ENCODE assay signal across 13 cellular contexts in genomic region chr5:80191397-80191796, GRCh38.
A peak's percentile ranks its signal among the peaks of the same experiment; 100 is the strongest.
DNase-seq lines count a peak whose midpoint lies in the region; ATAC-seq, FAIRE-seq and TF ChIP-seq lines count a peak whose summit lies in the region.
"Had no signal": no experiment of that assay in that cellular context is flagged by ENCODE, and none has a peak within 500 bp of the region (broad histone marks: within the 10 kb centered on the region; RNA-seq: fewer than 3 reads in every experiment).

No MANE protein-coding gene starts in this region.

- SMC1A ChIA-PET in GM12878 (lab: Charles Lee; ENCODE audit: uncharacterized antibody, unreplicated experiment) = interaction anchor here (0.9 to 2.4 kb wide), 4 partner anchors 9 to 66 kb away, joined by 4 to 14 read pairs (median 4); no protein-coding TSS in a partner anchor

- H3K36me3 ChIP-seq in GM12878 (ENCODE audit: control insufficient read depth in 2 of 2, insufficient read depth in 2 of 2, low read length in 1 of 2) = no peaks in the 10 kb centered on the region

- H2AFZ ChIP-seq in GM12878 (ENCODE audit: control insufficient read depth, low read depth, low read length) = no peak overlapping the region; the same call in 1 of the 2 replicates

- peak overlapping the region; percentile 83 for H3K4me3 Mint-ChIP-seq in stimulated activated naive CD8-positive, alpha-beta T cell treated with anti-CD3 and anti-CD28 coated beads, Interleukin-15, Interleukin-2, amounts not matched to agents 100 ng/mL and 50 ng/mL, for 24 hours
- peak overlapping the region; percentile 3 for H3K4me3 Mint-ChIP-seq in neural crest cell
- H3K4me3 Mint-ChIP-seq: CD14-positive monocyte had no signal

- TF ChIP-seq EP300 in GM12878 (IDR thresholded peaks at IDR 0.05; ENCODE audit: borderline replicate concordance in 1 of 2, control insufficient read depth in 1 of 2, low read depth in 2 of 2, low read length in 2 of 2) = no peak

- CTCF ChIA-PET in GM12878 (lab: Yijun Ruan, JAX) = interaction anchor here (1.8 kb wide), 1 partner anchor 64 kb away, joined by 9 read pairs; the partner anchor contains the start of gene SERINC5

- no peaks in the 10 kb centered on the region for H3K79me2 ChIP-seq in GM12878 (ENCODE audit: control insufficient read depth, insufficient read depth, low read length)

- H4K20me1 ChIP-seq in GM12878 (ENCODE audit: control insufficient read depth, insufficient read depth) = no peaks in the 10 kb centered on the region

- intact Hi-C loops in GM12878 (cut with micrococcal nuclease; ENCODE audit: unreplicated experiment) = no loop called here

- RAD21 ChIA-PET in GM12878 (lab: Charles Lee; ENCODE audit: unreplicated experiment) = interaction anchor here (1.4 kb wide), 1 partner anchor 56 kb away, joined by 4 read pairs; no protein-coding TSS in a partner anchor

- no peaks in the 10 kb centered on the region for H3K27me3 ChIP-seq in GM12878 (replicated peaks in 1 of 2; ENCODE audit: control insufficient read depth in 2 of 2, insufficient read depth in 2 of 2, low read length in 1 of 2)

- TF ChIP-seq CTCF in GM12878 (IDR thresholded peaks at IDR 0.05 in 2 of 3, conservative IDR thresholded peaks at IDR 0.05 in 1 of 3; ENCODE audit: control insufficient read depth in 2 of 3, extremely low read depth in 1 of 3, insufficient read depth in 1 of 3, low read depth in 3 of 3, low read length in 3 of 3) (no peak), neural crest cell (conservative IDR thresholded peaks at IDR 0.05) (no peak)

- H3K27ac Mint-ChIP-seq in stimulated activated naive CD8-positive, alpha-beta T cell treated with anti-CD3 and anti-CD28 coated beads, Interleukin-15, Interleukin-2, amounts not matched to agents 100 ng/mL and 50 ng/mL, for 24 hours = peak overlapping the region; percentile 93
- H3K27ac Mint-ChIP-seq in neural crest cell (ENCODE audit: unreplicated experiment) = no peak overlapping the region

- POLR2A ChIA-PET in GM12878 (lab: Charles Lee) = interaction anchor here (1.4 to 2.6 kb wide), 2 partner anchors 7 to 65 kb away, joined by 6 to 12 read pairs; partner anchors contain the start of gene SERINC5

- TF ChIP-seq POLR2A in GM12878 (IDR thresholded peaks at IDR 0.05; ENCODE audit: low read depth, low read length) = no peak

- no peak overlapping the region; the same call in 1 of the 2 replicates for H3K9ac ChIP-seq in GM12878 (ENCODE audit: control insufficient read depth, insufficient read depth, low read length)

- ATAC-seq in stimulated activated naive CD8-positive, alpha-beta T cell treated with anti-CD3 and anti-CD28 coated beads, Interleukin-15, Interleukin-2, amounts not matched to agents 100 U/mL and 50 U/mL, for 24 hours = no peak
- no peak for ATAC-seq in GM12878
- no peak for ATAC-seq in GM21423 (IDR thresholded peaks at IDR 0.05; ENCODE audit: unreplicated experiment)

- no peak for DNase-seq in stimulated activated naive CD8-positive, alpha-beta T cell treated with anti-CD3 and anti-CD28 coated beads, Interleukin-15, Interleukin-2, amounts not matched to agents 100 U/mL and 50 U/mL, for 24 hours
- DNase-seq in GM12878 (ENCODE audit: low read depth, low spot score) (no peak), neural crest cell (ENCODE audit: low read depth, low spot score) (no peak), EL (no peak), glomerular visceral epithelial cell (ENCODE audit: extremely low spot score) (no peak)
- no peak for DNase-seq in stimulated activated CD4-positive, alpha-beta T cell treated with anti-CD3 and anti-CD28 coated beads, Interleukin-15, amount 100 ng/mL, for 24 hours
- DNase-seq: NCI-H1092; stimulated activated CD4-positive, alpha-beta T cell treated with anti-CD3 and anti-CD28 coated beads, Interleukin-4, amount 100 ng/mL, for 1 hour; T1000 had no signal

- H3K36me3 Mint-ChIP-seq in stimulated activated naive CD8-positive, alpha-beta T cell treated with anti-CD3 and anti-CD28 coated beads, Interleukin-15, Interleukin-2, amounts not matched to agents 100 ng/mL and 50 ng/mL, for 24 hours (ENCODE audit: low read depth) = peaks cover 11% of the 10 kb centered on the region
- H3K36me3 Mint-ChIP-seq in neural crest cell (ENCODE audit: low read depth) = no peaks in the 10 kb centered on the region

- no TSS peak for BruUV-seq in GM12878 (replicated peaks; lab: Mats Ljungman, UMichigan)

- no peak for TF ChIP-seq RAD21 in GM12878 (IDR thresholded peaks at IDR 0.05; ENCODE audit: insufficient read depth, low read depth, low read length)

- WGBS in GM12878 (ENCODE audit: insufficient coverage, insufficient replicate concordance, low lambda C conversion rate, missing lambda C conversion rate) = 58% methylated on average over 4 of the region's 4 CpGs

- H3K9me3 Mint-ChIP-seq in stimulated activated naive CD8-positive, alpha-beta T cell treated with anti-CD3 and anti-CD28 coated beads, Interleukin-15, Interleukin-2, amounts not matched to agents 100 ng/mL and 50 ng/mL, for 24 hours = no peaks in the 10 kb centered on the region
- H3K9me3 Mint-ChIP-seq in neural crest cell = no peaks in the 10 kb centered on the region
- H3K9me3 Mint-ChIP-seq: CD14-positive monocyte had no signal

- in situ Hi-C loops in GM12878 (cut with MboI) = no loop called here

- no peak overlapping the region for H3K4me3 ChIP-seq in GM12878

- H3K4me1 ChIP-seq in GM12878 (ENCODE audit: control insufficient read depth, insufficient read depth, low read length) = peaks cover 18% of the 10 kb centered on the region; the same call in 1 of the 2 replicates

- H3K4me1 Mint-ChIP-seq in stimulated activated naive CD8-positive, alpha-beta T cell treated with anti-CD3 and anti-CD28 coated beads, Interleukin-15, Interleukin-2, amounts not matched to agents 100 ng/mL and 50 ng/mL, for 24 hours (ENCODE audit: low read depth) = peaks cover 90% of the 10 kb centered on the region
- peaks cover 64% of the 10 kb centered on the region for H3K4me1 Mint-ChIP-seq in neural crest cell

- H3K9me3 ChIP-seq in GM12878 (replicated peaks; ENCODE audit: control insufficient read depth, insufficient read depth, low read length) = no peaks in the 10 kb centered on the region

- peak overlapping the region; percentile 17; the same call in 1 of the 2 replicates for H3K27ac ChIP-seq in GM12878 (ENCODE audit: control insufficient read depth, insufficient read depth)

- no peak for FAIRE-seq in GM12878 (lab: Jason Lieb, UNC)
- FAIRE-seq: endothelial cell of umbilical vein had no signal

- no peaks in the 10 kb centered on the region for H3K27me3 Mint-ChIP-seq in stimulated activated naive CD8-positive, alpha-beta T cell treated with anti-CD3 and anti-CD28 coated beads, Interleukin-15, Interleukin-2, amounts not matched to agents 100 ng/mL and 50 ng/mL, for 24 hours
- H3K27me3 Mint-ChIP-seq in neural crest cell (ENCODE audit: low read depth) = peaks cover 12% of the 10 kb centered on the region

- peak overlapping the region; percentile 54 for H3K4me2 ChIP-seq in GM12878 (ENCODE audit: control insufficient read depth, insufficient read depth)

TF ChIP-seq in GM12878, 131 proteins besides CTCF, POLR2A, EP300 and RAD21 (continues in another document):
- TF ChIP-seq, protein P1, sequence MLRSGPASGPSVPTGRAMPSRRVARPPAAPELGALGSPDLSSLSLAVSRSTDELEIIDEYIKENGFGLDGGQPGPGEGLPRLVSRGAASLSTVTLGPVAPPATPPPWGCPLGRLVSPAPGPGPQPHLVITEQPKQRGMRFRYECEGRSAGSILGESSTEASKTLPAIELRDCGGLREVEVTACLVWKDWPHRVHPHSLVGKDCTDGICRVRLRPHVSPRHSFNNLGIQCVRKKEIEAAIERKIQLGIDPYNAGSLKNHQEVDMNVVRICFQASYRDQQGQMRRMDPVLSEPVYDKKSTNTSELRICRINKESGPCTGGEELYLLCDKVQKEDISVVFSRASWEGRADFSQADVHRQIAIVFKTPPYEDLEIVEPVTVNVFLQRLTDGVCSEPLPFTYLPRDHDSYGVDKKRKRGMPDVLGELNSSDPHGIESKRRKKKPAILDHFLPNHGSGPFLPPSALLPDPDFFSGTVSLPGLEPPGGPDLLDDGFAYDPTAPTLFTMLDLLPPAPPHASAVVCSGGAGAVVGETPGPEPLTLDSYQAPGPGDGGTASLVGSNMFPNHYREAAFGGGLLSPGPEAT (IDR thresholded peaks at IDR 0.05; ENCODE audit: low read depth) = no peak
- TF ChIP-seq ATF7 (IDR thresholded peaks at IDR 0.05; ENCODE audit: low read depth) (no peak), NRF1 (conservative IDR thresholded peaks at IDR 0.05; ENCODE audit: low read depth, low read length) (no peak), GATAD2B (conservative IDR thresholded peaks at IDR 0.05; ENCODE audit: low read depth) (no peak), CHD1 (IDR thresholded peaks at IDR 0.05; ENCODE audit: low read depth, low read length) (no peak), NFIC (IDR thresholded peaks at IDR 0.05; ENCODE audit: low read depth, low read length) (no peak), ZZZ3 (IDR thresholded peaks at IDR 0.05; ENCODE audit: control insufficient read depth, insufficient read length, low read depth) (no peak), RBBP5 (conservative IDR thresholded peaks at IDR 0.05) (no peak), TCF7 (IDR thresholded peaks at IDR 0.05; ENCODE audit: borderline replicate concordance) (no peak)
- TF ChIP-seq, protein P2, sequence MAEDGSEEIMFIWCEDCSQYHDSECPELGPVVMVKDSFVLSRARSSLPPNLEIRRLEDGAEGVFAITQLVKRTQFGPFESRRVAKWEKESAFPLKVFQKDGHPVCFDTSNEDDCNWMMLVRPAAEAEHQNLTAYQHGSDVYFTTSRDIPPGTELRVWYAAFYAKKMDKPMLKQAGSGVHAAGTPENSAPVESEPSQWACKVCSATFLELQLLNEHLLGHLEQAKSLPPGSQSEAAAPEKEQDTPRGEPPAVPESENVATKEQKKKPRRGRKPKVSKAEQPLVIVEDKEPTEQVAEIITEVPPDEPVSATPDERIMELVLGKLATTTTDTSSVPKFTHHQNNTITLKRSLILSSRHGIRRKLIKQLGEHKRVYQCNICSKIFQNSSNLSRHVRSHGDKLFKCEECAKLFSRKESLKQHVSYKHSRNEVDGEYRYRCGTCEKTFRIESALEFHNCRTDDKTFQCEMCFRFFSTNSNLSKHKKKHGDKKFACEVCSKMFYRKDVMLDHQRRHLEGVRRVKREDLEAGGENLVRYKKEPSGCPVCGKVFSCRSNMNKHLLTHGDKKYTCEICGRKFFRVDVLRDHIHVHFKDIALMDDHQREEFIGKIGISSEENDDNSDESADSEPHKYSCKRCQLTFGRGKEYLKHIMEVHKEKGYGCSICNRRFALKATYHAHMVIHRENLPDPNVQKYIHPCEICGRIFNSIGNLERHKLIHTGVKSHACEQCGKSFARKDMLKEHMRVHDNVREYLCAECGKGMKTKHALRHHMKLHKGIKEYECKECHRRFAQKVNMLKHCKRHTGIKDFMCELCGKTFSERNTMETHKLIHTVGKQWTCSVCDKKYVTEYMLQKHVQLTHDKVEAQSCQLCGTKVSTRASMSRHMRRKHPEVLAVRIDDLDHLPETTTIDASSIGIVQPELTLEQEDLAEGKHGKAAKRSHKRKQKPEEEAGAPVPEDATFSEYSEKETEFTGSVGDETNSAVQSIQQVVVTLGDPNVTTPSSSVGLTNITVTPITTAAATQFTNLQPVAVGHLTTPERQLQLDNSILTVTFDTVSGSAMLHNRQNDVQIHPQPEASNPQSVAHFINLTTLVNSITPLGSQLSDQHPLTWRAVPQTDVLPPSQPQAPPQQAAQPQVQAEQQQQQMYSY (CRISPR knock-in tag; IDR thresholded peaks at IDR 0.05) = no peak
